In genomic region chr17:71500761-71501555, GRCh38 we compare ENCODE assay signal across 1 cellular context.
A peak's percentile ranks its signal among the peaks of the same experiment; 100 is the strongest.
TF ChIP-seq lines count a peak whose summit lies in the region.

No MANE protein-coding gene starts in this region.

TF ChIP-seq in Ishikawa, 13 proteins besides CTCF, POLR2A, EP300 and RAD21:
- TF ChIP-seq, protein P1, sequence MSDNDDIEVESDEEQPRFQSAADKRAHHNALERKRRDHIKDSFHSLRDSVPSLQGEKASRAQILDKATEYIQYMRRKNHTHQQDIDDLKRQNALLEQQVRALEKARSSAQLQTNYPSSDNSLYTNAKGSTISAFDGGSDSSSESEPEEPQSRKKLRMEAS (IDR thresholded peaks at IDR 0.05), result no peak
- peak; percentile 33; the same call in 1 of the 2 replicates for TF ChIP-seq CEBPB (IDR thresholded peaks at IDR 0.05)
TF ChIP-seq in Ishikawa: peak in this region for 1.
